Comparison of ENCODE assay signal across 9 cellular contexts in genomic region chr3:100590840-100591147, GRCh38. TPM values are rescaled to one million over a fixed set of nuclear protein-coding genes. Genes with fewer than 3 reads are reported as not detected.
DNase-seq lines count a peak whose midpoint lies in the region; ATAC-seq and TF ChIP-seq lines count a peak whose summit lies in the region.
"Had no signal": no experiment of that assay in that cellular context is flagged by ENCODE, and none has a peak within 500 bp of the region (broad histone marks: within the 10 kb centered on the region; RNA-seq: fewer than 3 reads in every experiment).

No MANE protein-coding gene starts in this region.

- no peak overlapping the region for H2AFZ ChIP-seq in neural cell (ENCODE audit: low read depth, low read length)

- H3K9me2 ChIP-seq in neural cell (ENCODE audit: insufficient read depth, low read length), result no peaks in the 10 kb centered on the region

- H3K4me2 ChIP-seq in neural cell (ENCODE audit: low read length), result no peak overlapping the region

- TF ChIP-seq CTCF in CD4-positive, alpha-beta T cell (IDR thresholded peaks at IDR 0.05), result peak; percentile 29
- TF ChIP-seq CTCF in LNCAP (IDR thresholded peaks at IDR 0.05) (peak; percentile 13; the same call in 1 of the 2 replicates), brain (conservative IDR thresholded peaks at IDR 0.05) (peak; percentile 34 to 36), neural cell (IDR thresholded peaks at IDR 0.05; ENCODE audit: poor library complexity, severe bottlenecking) (no peak), spleen (IDR thresholded peaks at IDR 0.05 in 8 of 11, conservative IDR thresholded peaks at IDR 0.05 in 3 of 11) (peak in 4 of 11 experiments; percentile 20 to 53 (median 38)), uterus (IDR thresholded peaks at IDR 0.05) (no peak)

- no peaks in the 10 kb centered on the region for H3K79me2 ChIP-seq in neural cell (replicated peaks; ENCODE audit: insufficient read depth, low read length)

- H3K4me3 Mint-ChIP-seq in CD4-positive, alpha-beta T cell, result no peak overlapping the region
- H3K4me3 Mint-ChIP-seq in brain, result no peak overlapping the region

- TF ChIP-seq POLR2A in spleen (IDR thresholded peaks at IDR 0.05) (no peak), uterus (IDR thresholded peaks at IDR 0.05) (no peak)

- ATAC-seq in CD4-positive, alpha-beta T cell (ENCODE audit: poor library complexity), result no peak
- no peak for ATAC-seq in HG02798 (IDR thresholded peaks at IDR 0.05; ENCODE audit: poor library complexity, unreplicated experiment)

- no peak overlapping the region for H3K27ac Mint-ChIP-seq in CD4-positive, alpha-beta T cell
- H3K27ac Mint-ChIP-seq in brain, result peak overlapping the region in 2 of 5 experiments; percentile 1 to 3

- no peaks in the 10 kb centered on the region for H3K36me3 ChIP-seq in neural cell (ENCODE audit: insufficient read depth, low read length)
- H3K36me3 ChIP-seq in spleen, result no peaks in the 10 kb centered on the region
- no peaks in the 10 kb centered on the region for H3K36me3 ChIP-seq in uterus
- H3K36me3 ChIP-seq: BE2C, MG63 had no signal

- intact Hi-C loops in CD4-positive, alpha-beta T cell (cut with DNase I, micrococcal nuclease), result loop anchor here (1.0 to 2.0 kb wide), 4 partner anchors 128 to 522 kb away; no protein-coding TSS in a partner anchor
- intact Hi-C loops in spleen (cut with DNase I; ENCODE audit: low total_unique reads) (loop anchor here (10.0 kb wide), 2 partner anchors 276 to 756 kb away; no protein-coding TSS in a partner anchor), uterus (cut with DNase I; ENCODE audit: low total_unique reads) (loop anchor here (5.0 kb wide), 1 partner anchor 128 kb away; no protein-coding TSS in a partner anchor)

- no peak for DNase-seq in CD4-positive, alpha-beta T cell
- DNase-seq in spleen (no peak), uterus (no peak)

- POLR2A ChIA-PET in CD4-positive, alpha-beta T cell (lab: Charles Lee), result no interaction called here

- no peaks in the 10 kb centered on the region for H4K20me1 ChIP-seq in neural cell (ENCODE audit: insufficient read depth)

- no peaks in the 10 kb centered on the region for H3K9me3 Mint-ChIP-seq in CD4-positive, alpha-beta T cell
- H3K9me3 Mint-ChIP-seq in brain, result peaks cover 0 to 3% (median 0%) of the 10 kb centered on the region in 5 experiments

- H3K9me3 ChIP-seq in CD4-positive, alpha-beta T cell (ENCODE audit: control insufficient read depth, low read length), result no peaks in the 10 kb centered on the region
- no peaks in the 10 kb centered on the region for H3K9me3 ChIP-seq in neural cell (ENCODE audit: low read length)
- H3K9me3 ChIP-seq in spleen, result no peaks in the 10 kb centered on the region
- H3K9me3 ChIP-seq in uterus, result no peaks in the 10 kb centered on the region
- H3K9me3 ChIP-seq: BE2C, MG63 had no signal

- H3K4me1 ChIP-seq in spleen, result peaks cover 0 to 8% (median 2%) of the 10 kb centered on the region in 6 donors
- no peaks in the 10 kb centered on the region for H3K4me1 ChIP-seq in uterus
- H3K4me1 ChIP-seq: BE2C had no signal

- no peaks in the 10 kb centered on the region for H3K27me3 ChIP-seq in CD4-positive, alpha-beta T cell (ENCODE audit: control insufficient read depth, insufficient read depth, low read length)
- no peaks in the 10 kb centered on the region for H3K27me3 ChIP-seq in neural cell (ENCODE audit: insufficient read depth, low read depth, low read length)
- H3K27me3 ChIP-seq in spleen (replicated peaks in 1 of 7), result no peaks in the 10 kb centered on the region
- H3K27me3 ChIP-seq in uterus, result no peaks in the 10 kb centered on the region
- H3K27me3 ChIP-seq: BE2C, MG63 had no signal

- no peak overlapping the region for H3K4me3 ChIP-seq in neural cell (ENCODE audit: low read length)
- no peak overlapping the region for H3K4me3 ChIP-seq in spleen
- no peak overlapping the region for H3K4me3 ChIP-seq in uterus
- H3K4me3 ChIP-seq: MG63 had no signal

- H3F3A ChIP-seq in neural cell (ENCODE audit: insufficient read depth, low read length, poor library complexity, severe bottlenecking), result no peaks in the 10 kb centered on the region

- TF ChIP-seq RAD21 in neural cell (conservative IDR thresholded peaks at IDR 0.05), result no peak

- CTCF ChIA-PET in CD4-positive, alpha-beta T cell (lab: Charles Lee), result interaction anchor here (1.4 to 2.2 kb wide), 2 partner anchors 274 to 762 kb away, joined by 4 to 9 read pairs; no protein-coding TSS in a partner anchor

- TF ChIP-seq EP300 in neural cell (conservative IDR thresholded peaks at IDR 0.05; ENCODE audit: poor library complexity, severe bottlenecking), result no peak

- H3K9ac ChIP-seq in neural cell (ENCODE audit: low read length), result no peak overlapping the region

- no peak overlapping the region for H3K27ac ChIP-seq in CD4-positive, alpha-beta T cell (ENCODE audit: low read depth, low read length)
- no peak overlapping the region for H3K27ac ChIP-seq in neural cell (ENCODE audit: low read length)
- no peak overlapping the region for H3K27ac ChIP-seq in spleen
- peak overlapping the region in 1 of 2 donors; percentile 20 for H3K27ac ChIP-seq in uterus

- H3K27me3 Mint-ChIP-seq in CD4-positive, alpha-beta T cell, result no peaks in the 10 kb centered on the region
- peaks cover 10% of the 10 kb centered on the region for H3K27me3 Mint-ChIP-seq in brain

- H3K36me3 Mint-ChIP-seq in CD4-positive, alpha-beta T cell (ENCODE audit: low read depth), result no peaks in the 10 kb centered on the region
- H3K36me3 Mint-ChIP-seq in brain, result no peaks in the 10 kb centered on the region

- no peaks in the 10 kb centered on the region for H3K4me1 Mint-ChIP-seq in CD4-positive, alpha-beta T cell (ENCODE audit: low read depth)
- no peaks in the 10 kb centered on the region for H3K4me1 Mint-ChIP-seq in brain

- 30 to 50% (median 36%) methylated on average over 1 of the region's 1 CpG for WGBS in spleen, 5 donors

TF ChIP-seq in neural cell, 6 proteins besides CTCF, POLR2A, EP300 and RAD21:
- TF ChIP-seq SMC3 (conservative IDR thresholded peaks at IDR 0.05; ENCODE audit: poor library complexity) (peak; percentile 2), REST (IDR thresholded peaks at IDR 0.05; ENCODE audit: borderline replicate concordance) (no peak), EZH2 (IDR thresholded peaks at IDR 0.05; ENCODE audit: borderline replicate concordance, insufficient read depth, low read length, poor library complexity, severe bottlenecking) (no peak), TAF1 (IDR thresholded peaks at IDR 0.05; ENCODE audit: low read depth) (no peak)

RNA-seq across cellular contexts. Expression of gene ADGRG7, which starts 18.6 kb away (rescaled TPM):
- total RNA-seq in CD4-positive, alpha-beta T cell, result not detected
- not detected for polyA plus RNA-seq in brain (ENCODE audit: insufficient read depth, low read depth, low replicate concordance)
- polyA plus RNA-seq in neural cell, result not detected in 2 replicates
- polyA minus RNA-seq in neural cell, result not detected in 2 replicates
- total RNA-seq in spleen, result not detected
- polyA plus RNA-seq in spleen, result not detected
- under 1 TPM in 2 of 4 donors, not detected in 2; 0.21 to 0.70 TPM for total RNA-seq in uterus

Comparison
In these comparisons a context has a peak if more than half of its experiments do, and no peak if none do; other contexts are left out.
1. CTCF ChIP-seq: peak in CD4-positive, alpha-beta T cell (single experiment), LNCAP (single experiment) and brain (2 of 2); none in neural cell (single experiment) and uterus (0 of 4).